In the genomic region with DNA sequence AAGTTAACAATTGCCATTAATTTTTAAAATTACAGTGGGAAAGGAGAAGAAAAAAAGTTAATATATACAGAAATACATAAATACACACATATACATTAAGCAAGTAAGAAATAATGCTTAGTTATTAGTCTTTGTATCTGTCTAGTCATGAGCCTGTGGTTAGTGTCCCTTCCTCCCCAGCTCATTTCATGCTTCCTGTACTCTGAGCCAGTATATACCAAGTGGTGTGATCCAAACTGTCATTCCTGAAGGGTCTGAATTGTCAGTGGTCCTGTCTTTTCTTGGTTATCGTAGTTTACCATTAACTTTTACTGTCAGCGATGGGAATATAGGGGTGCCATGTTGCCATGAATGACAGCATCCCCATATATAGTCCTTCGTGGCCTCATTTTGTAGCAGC, we compare ENCODE assay signal across 22 cellular contexts. TPM values are rescaled to one million over a fixed set of nuclear protein-coding genes. Genes with fewer than 3 reads are reported as not detected.
DNase-seq lines count a peak whose midpoint lies in the region; ATAC-seq and TF ChIP-seq lines count a peak whose summit lies in the region.
"Had no signal": no experiment of that assay in that cellular context is flagged by ENCODE, and none has a peak within 500 bp of the region (broad histone marks: within the 10 kb centered on the region; RNA-seq: fewer than 3 reads in every experiment).

No MANE protein-coding gene starts in this region.

- ATAC-seq in GM18907 (IDR thresholded peaks at IDR 0.05; ENCODE audit: unreplicated experiment), result peak; percentile 45
- ATAC-seq in left lobe of liver, result no peak
- ATAC-seq: activated naive CD8-positive, alpha-beta T cell treated with anti-CD3 and anti-CD28 coated beads, Interleukin-2, amount 50 U/mL, for 24 hours; HCT116; Panc1; T-helper 17 cell had no signal

- H3K4me3 Mint-ChIP-seq in dendritic cell treated with granulocyte-macrophage colony-stimulating factor and Interleukin-4, amounts not matched to agents 40 ng/mL and 50 ng/mL, for 4 days, result no peak overlapping the region
- H3K4me3 Mint-ChIP-seq: activated CD4-positive, alpha-beta memory T cell treated with anti-CD3 and anti-CD28 coated beads for 36 hours; activated naive CD8-positive, alpha-beta T cell treated with anti-CD3 and anti-CD28 coated beads, Interleukin-2, amount 50 U/mL, for 24 hours; brain; T-helper 17 cell had no signal

- H3K4me1 Mint-ChIP-seq in dendritic cell treated with granulocyte-macrophage colony-stimulating factor and Interleukin-4, amounts not matched to agents 40 ng/mL and 50 ng/mL, for 4 days (ENCODE audit: low read depth), result peaks cover 36% of the 10 kb centered on the region

- intact Hi-C loops in dendritic cell treated with granulocyte-macrophage colony-stimulating factor and Interleukin-4, amounts not matched to agents 40 ng/mL and 50 ng/mL, for 4 days (cut with micrococcal nuclease), result no loop called here

- H3K9me3 Mint-ChIP-seq in dendritic cell treated with granulocyte-macrophage colony-stimulating factor and Interleukin-4, amounts not matched to agents 40 ng/mL and 50 ng/mL, for 4 days, result no peaks in the 10 kb centered on the region
- H3K9me3 Mint-ChIP-seq: activated CD4-positive, alpha-beta memory T cell treated with anti-CD3 and anti-CD28 coated beads for 36 hours; activated naive CD8-positive, alpha-beta T cell treated with anti-CD3 and anti-CD28 coated beads, Interleukin-2, amount 50 U/mL, for 24 hours had no signal

- no peaks in the 10 kb centered on the region for H3K36me3 Mint-ChIP-seq in dendritic cell treated with granulocyte-macrophage colony-stimulating factor and Interleukin-4, amounts not matched to agents 40 ng/mL and 50 ng/mL, for 4 days (ENCODE audit: low read depth)
- H3K36me3 Mint-ChIP-seq: activated CD4-positive, alpha-beta memory T cell treated with anti-CD3 and anti-CD28 coated beads for 36 hours; brain had no signal

- CTCF ChIA-PET in HEK293T (lab: Yijun Ruan, JAX), result no interaction called here

- DNase-seq in AML-193 (lab: John Stamatoyannopoulos, UW), result peak; percentile 63 to 72
- DNase-seq in OCI-M1 (lab: John Stamatoyannopoulos, UW), result peak; percentile 14
- no peak for DNase-seq in HEK293T (ENCODE audit: extremely low spot score)
- no peak for DNase-seq in HCEC 1CT
- no peak for DNase-seq in left lobe of liver (ENCODE audit: low spot score)
- no peak for DNase-seq in DMS 273 (lab: John Stamatoyannopoulos, UW; ENCODE audit: unreplicated experiment)
- DNase-seq: activated CD4-positive, alpha-beta memory T cell treated with anti-CD3 and anti-CD28 coated beads for 36 hours; activated gamma-delta T cell; activated naive CD8-positive, alpha-beta T cell treated with anti-CD3 and anti-CD28 coated beads, Interleukin-2, amount 50 U/mL, for 24 hours; activated T-cell treated with anti-CD3 and anti-CD28 coated beads for 4 hours; colonic mucosa; NCI-H1417; NCI-H446; posterior cingulate gyrus; T-helper 17 cell; uterus had no signal

- peak overlapping the region; percentile 41 for H3K27ac Mint-ChIP-seq in dendritic cell treated with granulocyte-macrophage colony-stimulating factor and Interleukin-4, amounts not matched to agents 40 ng/mL and 50 ng/mL, for 4 days
- H3K27ac Mint-ChIP-seq: activated CD4-positive, alpha-beta memory T cell treated with anti-CD3 and anti-CD28 coated beads for 36 hours; activated naive CD8-positive, alpha-beta T cell treated with anti-CD3 and anti-CD28 coated beads, Interleukin-2, amount 50 U/mL, for 24 hours; brain; T-helper 17 cell had no signal

- POLR2A ChIA-PET in HEK293T (lab: Yijun Ruan, JAX), result no interaction called here

- H3K27me3 Mint-ChIP-seq in dendritic cell treated with granulocyte-macrophage colony-stimulating factor and Interleukin-4, amounts not matched to agents 40 ng/mL and 50 ng/mL, for 4 days, result no peaks in the 10 kb centered on the region
- H3K27me3 Mint-ChIP-seq: activated naive CD8-positive, alpha-beta T cell treated with anti-CD3 and anti-CD28 coated beads, Interleukin-2, amount 50 U/mL, for 24 hours had no signal

TF ChIP-seq in HEK293T, 16 proteins besides CTCF, POLR2A, EP300 and RAD21:
- TF ChIP-seq NFRKB (IDR thresholded peaks at IDR 0.05) (no peak), SP1 (IDR thresholded peaks at IDR 0.05) (no peak), FOXK2 (IDR thresholded peaks at IDR 0.05) (no peak), ZNF384 (IDR thresholded peaks at IDR 0.05) (no peak), FOXA1 (IDR thresholded peaks at IDR 0.05) (no peak), FOXM1 (IDR thresholded peaks at IDR 0.05; ENCODE audit: borderline replicate concordance) (no peak), BHLHE40 (IDR thresholded peaks at IDR 0.05; ENCODE audit: borderline replicate concordance) (no peak), ARNT (IDR thresholded peaks at IDR 0.05) (no peak), LEF1 (IDR thresholded peaks at IDR 0.05; ENCODE audit: borderline replicate concordance) (no peak), CTBP1 (IDR thresholded peaks at IDR 0.05; ENCODE audit: borderline replicate concordance) (no peak), L3MBTL2 (conservative IDR thresholded peaks at IDR 0.05) (no peak), HDGF (IDR thresholded peaks at IDR 0.05; ENCODE audit: borderline replicate concordance) (no peak), ELF4 (IDR thresholded peaks at IDR 0.05) (no peak)
- TF ChIP-seq, protein P1, sequence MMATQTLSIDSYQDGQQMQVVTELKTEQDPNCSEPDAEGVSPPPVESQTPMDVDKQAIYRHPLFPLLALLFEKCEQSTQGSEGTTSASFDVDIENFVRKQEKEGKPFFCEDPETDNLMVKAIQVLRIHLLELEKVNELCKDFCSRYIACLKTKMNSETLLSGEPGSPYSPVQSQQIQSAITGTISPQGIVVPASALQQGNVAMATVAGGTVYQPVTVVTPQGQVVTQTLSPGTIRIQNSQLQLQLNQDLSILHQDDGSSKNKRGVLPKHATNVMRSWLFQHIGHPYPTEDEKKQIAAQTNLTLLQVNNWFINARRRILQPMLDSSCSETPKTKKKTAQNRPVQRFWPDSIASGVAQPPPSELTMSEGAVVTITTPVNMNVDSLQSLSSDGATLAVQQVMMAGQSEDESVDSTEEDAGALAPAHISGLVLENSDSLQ (IDR thresholded peaks at IDR 0.05), result no peak

RNA-seq across cellular contexts. Expression of gene STOM, which starts 24.2 kb away (rescaled TPM):
- total RNA-seq in left lobe of liver, result 217 TPM
- total RNA-seq: HT-29 had no signal

Comparison
In these comparisons a context has a peak if more than half of its experiments do, and no peak if none do; other contexts are left out.
1. DNase-seq: peak in AML-193 (2 of 2) and OCI-M1 (single experiment); none in HEK293T (single experiment), HCEC 1CT (single experiment), left lobe of liver (single experiment) and DMS 273 (single experiment).